In the genomic region with DNA sequence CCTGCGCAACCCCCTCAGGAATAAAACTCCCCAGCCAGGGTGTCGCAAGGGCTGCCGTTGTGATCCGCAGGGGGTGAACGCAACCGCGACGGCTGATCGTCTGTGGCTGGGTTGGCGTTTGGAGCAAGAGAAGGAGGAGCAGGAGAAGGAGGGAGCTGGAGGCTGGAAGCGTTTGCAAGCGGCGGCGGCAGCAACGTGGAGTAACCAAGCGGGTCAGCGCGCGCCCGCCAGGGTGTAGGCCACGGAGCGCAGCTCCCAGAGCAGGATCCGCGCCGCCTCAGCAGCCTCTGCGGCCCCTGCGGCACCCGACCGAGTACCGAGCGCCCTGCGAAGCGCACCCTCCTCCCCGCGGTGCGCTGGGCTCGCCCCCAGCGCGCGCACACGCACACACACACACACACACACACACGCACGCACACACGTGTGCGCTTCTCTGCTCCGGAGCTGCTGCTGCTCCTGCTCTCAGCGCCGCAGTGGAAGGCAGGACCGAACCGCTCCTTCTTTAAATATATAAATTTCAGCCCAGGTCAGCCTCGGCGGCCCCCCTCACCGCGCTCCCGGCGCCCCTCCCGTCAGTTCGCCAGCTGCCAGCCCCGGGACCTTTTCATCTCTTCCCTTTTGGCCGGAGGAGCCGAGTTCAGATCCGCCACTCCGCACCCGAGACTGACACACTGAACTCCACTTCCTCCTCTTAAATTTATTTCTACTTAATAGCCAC, we compare ENCODE assay signal across 8 cellular contexts. TPM values are rescaled to one million over a fixed set of nuclear protein-coding genes. Genes with fewer than 3 reads are reported as not detected.
DNase-seq lines count a peak whose midpoint lies in the region; ATAC-seq and TF ChIP-seq lines count a peak whose summit lies in the region.

No MANE protein-coding gene starts in this region.

- H3K4me2 ChIP-seq in parathyroid adenoma (ENCODE audit: low read length), result peak overlapping the region; percentile 97

- peak overlapping the region in 1 of 2 donors; percentile 33 for H3K27ac Mint-ChIP-seq in activated naive CD4-positive, alpha-beta T cell treated with anti-CD3 and anti-CD28 coated beads, Interleukin-2, amount 50 U/mL, for 72 hours

- no peaks in the 10 kb centered on the region for H3K27me3 ChIP-seq in left ventricle myocardium inferior (ENCODE audit: low read depth)
- H3K27me3 ChIP-seq in parathyroid adenoma (ENCODE audit: control insufficient read depth, insufficient read depth, low read length), result no peaks in the 10 kb centered on the region

- H3K4me3 ChIP-seq in left ventricle myocardium inferior (peak overlapping the region; percentile 82), parathyroid adenoma (ENCODE audit: low read depth, low read length) (peak overlapping the region; percentile 68)

- H3K4me1 ChIP-seq in left ventricle myocardium inferior (peaks cover 57% of the 10 kb centered on the region), parathyroid adenoma (no peaks in the 10 kb centered on the region)

- peak; percentile 74 for ATAC-seq in GM19351 (IDR thresholded peaks at IDR 0.05; ENCODE audit: unreplicated experiment)
- ATAC-seq in HG03280 (IDR thresholded peaks at IDR 0.05; ENCODE audit: unreplicated experiment), result peak; percentile 79
- ATAC-seq in activated naive CD4-positive, alpha-beta T cell treated with anti-CD3 and anti-CD28 coated beads, Interleukin-2, amount 50 U/mL, for 72 hours, result peak; percentile 59 to 68

- peak overlapping the region; percentile 84 for H2AFZ ChIP-seq in parathyroid adenoma

- no peaks in the 10 kb centered on the region for H3K9me3 Mint-ChIP-seq in activated naive CD4-positive, alpha-beta T cell treated with anti-CD3 and anti-CD28 coated beads, Interleukin-2, amount 50 U/mL, for 72 hours

- peaks cover 5 to 28% of the 10 kb centered on the region in 2 donors for H3K36me3 Mint-ChIP-seq in activated naive CD4-positive, alpha-beta T cell treated with anti-CD3 and anti-CD28 coated beads, Interleukin-2, amount 50 U/mL, for 72 hours

- DNase-seq in Caki2 (ENCODE audit: low read depth), result peak; percentile 80
- DNase-seq in NCI-H748 (lab: John Stamatoyannopoulos, UW; ENCODE audit: unreplicated experiment), result peak; percentile 77
- peak in 1 of 2 donors; percentile 27 for DNase-seq in activated naive CD4-positive, alpha-beta T cell treated with anti-CD3 and anti-CD28 coated beads, Interleukin-2, amount 50 U/mL, for 72 hours (ENCODE audit: low spot score in 2 of 2)
- DNase-seq in left ventricle myocardium inferior, result peak; percentile 67
- no peak for DNase-seq in 8988T

- intact Hi-C loops in left ventricle myocardium inferior (cut with micrococcal nuclease), result no loop called here

- H3K36me3 ChIP-seq in left ventricle myocardium inferior, result no peaks in the 10 kb centered on the region
- no peaks in the 10 kb centered on the region for H3K36me3 ChIP-seq in parathyroid adenoma (ENCODE audit: control insufficient read depth, insufficient read depth, low read length)

- no peak overlapping the region for H3K9ac ChIP-seq in parathyroid adenoma

- H3K79me2 ChIP-seq in parathyroid adenoma, result no peaks in the 10 kb centered on the region

- in situ Hi-C loops in Caki2 (cut with HindIII; ENCODE audit: low pct_unique_long_range_greater_than_20kb, low sequenced_read_pairs), result no loop called here

- H3K9me3 ChIP-seq in left ventricle myocardium inferior (replicated peaks) (no peaks in the 10 kb centered on the region), parathyroid adenoma (ENCODE audit: control insufficient read depth, low read length) (no peaks in the 10 kb centered on the region)

- H3K27ac ChIP-seq in left ventricle myocardium inferior (replicated peaks), result peak overlapping the region; percentile 85
- no peak overlapping the region for H3K27ac ChIP-seq in parathyroid adenoma

- TF ChIP-seq CTCF in left ventricle myocardium inferior (IDR thresholded peaks at IDR 0.05; ENCODE audit: borderline replicate concordance), result no peak
- no peak for TF ChIP-seq CTCF in parathyroid adenoma (IDR thresholded peaks at IDR 0.05)

RNA-seq across cellular contexts. Expression of gene TGFB2, which starts 0.7 kb away (rescaled TPM):
- total RNA-seq in Caki2 (2014; rRNA removed; shearing (Covaris generic); ENCODE audit: low replicate concordance), result 17.2 and 21.8 TPM in 2 replicates
- total RNA-seq in activated naive CD4-positive, alpha-beta T cell treated with anti-CD3 and anti-CD28 coated beads, Interleukin-2, amount 50 U/mL, for 72 hours, result under 1 TPM in 1 of 2 donors, not detected in 1; 0.07 TPM
- total RNA-seq in left ventricle myocardium inferior, result 4.4 TPM
